10 cellular contexts compared by ENCODE assay signal in the genomic region with DNA sequence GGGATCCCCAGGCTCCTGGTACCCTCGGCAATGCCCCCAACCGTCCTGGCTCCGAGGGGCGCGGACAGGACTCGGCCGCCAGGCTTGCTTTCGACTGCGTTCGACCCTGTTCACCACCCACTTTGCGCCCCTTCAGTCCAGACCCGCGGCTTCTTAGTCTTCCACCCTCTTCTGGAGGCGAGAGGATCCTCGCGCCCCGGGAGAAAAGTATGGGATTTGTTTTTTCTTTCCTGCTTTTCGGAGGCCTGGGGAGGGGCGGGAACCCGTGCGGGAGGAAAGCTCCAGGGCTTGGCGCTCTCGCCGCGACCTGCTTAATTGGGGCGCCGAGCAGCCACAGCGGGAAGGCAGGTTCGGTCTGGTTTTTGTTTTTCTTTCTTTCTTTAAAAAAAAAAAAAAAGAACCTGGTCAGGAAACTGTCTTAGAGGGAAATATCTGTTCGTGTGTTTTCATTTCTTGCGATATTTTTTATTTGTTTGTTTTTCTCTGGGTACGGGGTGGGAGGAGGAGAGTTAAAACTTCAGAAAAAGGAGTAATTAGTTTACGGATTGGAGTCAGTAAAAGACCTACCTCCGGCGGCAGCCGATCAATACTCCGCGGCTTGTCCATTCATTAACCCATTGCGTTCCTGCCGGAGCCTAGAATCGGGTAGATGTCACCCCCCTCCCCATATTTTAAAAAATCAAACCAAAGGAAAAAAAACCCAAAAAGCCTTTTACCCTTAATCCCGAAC. TPM values are rescaled to one million over a fixed set of nuclear protein-coding genes. Genes with fewer than 3 reads are reported as not detected.
DNase-seq lines count a peak whose midpoint lies in the region; ATAC-seq, FAIRE-seq and TF ChIP-seq lines count a peak whose summit lies in the region.
"Had no signal": no experiment of that assay in that cellular context is flagged by ENCODE, and none has a peak within 500 bp of the region (broad histone marks: within the 10 kb centered on the region; RNA-seq: fewer than 3 reads in every experiment).

No MANE protein-coding gene starts in this region.

- CTCF ChIA-PET in activated CD4-positive, alpha-beta T cell treated with anti-CD3 and anti-CD28 coated beads, Interleukin-2, amount 10 ng/mL, durations not matched to agents 7 days and 5 days (lab: Charles Lee): no interaction called here
- CTCF ChIA-PET in HepG2 (lab: Yijun Ruan, JAX; ENCODE audit: low intra/inter-chr PET ratio, low total read pairs): no interaction called here

- H3K36me3 Mint-ChIP-seq in activated CD4-positive, alpha-beta T cell treated with anti-CD3 and anti-CD28 coated beads, Interleukin-2, amount 10 ng/mL, durations not matched to agents 7 days and 5 days (ENCODE audit: low read depth): peaks cover 4% of the 10 kb centered on the region
- H3K36me3 Mint-ChIP-seq: CD4-positive, CD25-positive, alpha-beta regulatory T cell had no signal

- no peak for DNase-seq in activated CD4-positive, alpha-beta T cell treated with anti-CD3 and anti-CD28 coated beads, Interleukin-2, amount 10 ng/mL, durations not matched to agents 7 days and 5 days
- no peak for DNase-seq in activated CD4-positive, alpha-beta T cell treated with anti-CD3 and anti-CD28 coated beads, Interleukin-2, amount 50 U/mL, for 4 hours
- DNase-seq in astrocyte of the cerebellum (ENCODE audit: low read depth): no peak
- no peak for DNase-seq in HepG2 (ENCODE audit: low spot score)
- peak in 1 of 2 donors; percentile 70 for DNase-seq in tibial artery
- no peak for DNase-seq in NCI-H345 treated with DMSO at 0.1 percent for 48 hours (lab: John Stamatoyannopoulos, UW; ENCODE audit: unreplicated experiment)
- DNase-seq in NOMO-1 treated with DMSO at 0.1 percent for 48 hours (lab: John Stamatoyannopoulos, UW; ENCODE audit: unreplicated experiment): no peak
- no peak for DNase-seq in SKM-1 (lab: John Stamatoyannopoulos, UW; ENCODE audit: unreplicated experiment)
- DNase-seq: effector CD4-positive, alpha-beta T cell had no signal

- no peaks in the 10 kb centered on the region for H3K9me3 ChIP-seq in HepG2 (ENCODE audit: low read length)
- no peaks in the 10 kb centered on the region for H3K9me3 ChIP-seq in tibial artery

- no peak overlapping the region for H2AFZ ChIP-seq in HepG2 (ENCODE audit: low read length)

- peak overlapping the region; percentile 11 for H3K4me3 ChIP-seq in astrocyte of the cerebellum (ENCODE audit: low read depth, low read length)
- no peak overlapping the region for H3K4me3 ChIP-seq in HepG2 (replicated peaks in 1 of 3; ENCODE audit: insufficient read depth in 1 of 3, low read depth in 2 of 3, low read length in 3 of 3)
- H3K4me3 ChIP-seq in tibial artery: peak overlapping the region; percentile 68 to 69

- TF ChIP-seq EP300 in HepG2 (IDR thresholded peaks at IDR 0.05; ENCODE audit: low read depth in 2 of 2, low read length in 2 of 2) (no peak), HepG2 (CRISPR knock-in tag; IDR thresholded peaks at IDR 0.05; ENCODE audit: borderline replicate concordance) (no peak)

- H3K27ac Mint-ChIP-seq in activated CD4-positive, alpha-beta T cell treated with anti-CD3 and anti-CD28 coated beads, Interleukin-2, amount 10 ng/mL, durations not matched to agents 7 days and 5 days: peak overlapping the region; percentile 81

- TF ChIP-seq CTCF in astrocyte of the cerebellum (IDR thresholded peaks at IDR 0.05; ENCODE audit: low read depth, low read length, missing control alignments) (no peak), HepG2 (CRISPR knock-in tag; IDR thresholded peaks at IDR 0.05) (no peak), tibial artery (IDR thresholded peaks at IDR 0.05) (no peak)

- H3K4me2 ChIP-seq in HepG2 (ENCODE audit: low read depth, low read length): 0 out of 2 replicates have a peak overlapping the region, but pooled peaks have one; percentile 23

- WGBS in HepG2 (ENCODE audit: low lambda C conversion rate): 14% methylated on average over 42 of the region's 42 CpGs

- FAIRE-seq in HepG2 (lab: Jason Lieb, UNC): no peak

- no peak for TF ChIP-seq RAD21 in HepG2 (CRISPR knock-in tag; IDR thresholded peaks at IDR 0.05)

- no peaks in the 10 kb centered on the region for H3K79me2 ChIP-seq in HepG2 (ENCODE audit: insufficient read depth, low read length)

- in situ Hi-C loops in astrocyte of the cerebellum (cut with HindIII; ENCODE audit: low sequenced_read_pairs): no loop called here
- in situ Hi-C loops in HepG2 (cut with HindIII; ENCODE audit: extremely low pct_ligation_motif_present, low pct_unique_long_range_greater_than_20kb): loop anchor here (5.0 to 25.0 kb wide), 2 partner anchors 568 to 698 kb away; no protein-coding TSS in a partner anchor

- peaks cover 20 to 83% of the 10 kb centered on the region in 2 experiments for H3K27me3 ChIP-seq in HepG2 (ENCODE audit: control insufficient read depth in 1 of 2, insufficient read depth in 2 of 2, low read length in 2 of 2)
- H3K27me3 ChIP-seq in tibial artery: peaks cover 0 to 59% of the 10 kb centered on the region in 2 donors

- no peak overlapping the region for H3K27ac ChIP-seq in HepG2 (ENCODE audit: extremely low read length, insufficient read depth, low read length)
- peak overlapping the region; percentile 91 to 94 for H3K27ac ChIP-seq in tibial artery

- no peak for TF ChIP-seq POLR2A in HepG2 (IDR thresholded peaks at IDR 0.05; ENCODE audit: insufficient read depth in 1 of 2, low read depth in 2 of 2, low read length in 2 of 2)

- H3K9ac ChIP-seq in HepG2 (ENCODE audit: insufficient read depth, low read depth, low read length): no peak overlapping the region

- H4K20me1 ChIP-seq in HepG2 (ENCODE audit: insufficient read depth, low read length): no peaks in the 10 kb centered on the region

- H3K9me3 Mint-ChIP-seq in activated CD4-positive, alpha-beta T cell treated with anti-CD3 and anti-CD28 coated beads, Interleukin-2, amount 10 ng/mL, durations not matched to agents 7 days and 5 days: no peaks in the 10 kb centered on the region

- peaks cover 17% of the 10 kb centered on the region for H3K4me1 Mint-ChIP-seq in activated CD4-positive, alpha-beta T cell treated with anti-CD3 and anti-CD28 coated beads, Interleukin-2, amount 10 ng/mL, durations not matched to agents 7 days and 5 days

- peak overlapping the region; percentile 64 for H3K4me3 Mint-ChIP-seq in activated CD4-positive, alpha-beta T cell treated with anti-CD3 and anti-CD28 coated beads, Interleukin-2, amount 10 ng/mL, durations not matched to agents 7 days and 5 days

- no peak for ATAC-seq in HepG2

- H3K4me1 ChIP-seq in HepG2 (ENCODE audit: insufficient read depth, low read length) (peaks cover 7% of the 10 kb centered on the region), tibial artery (peaks cover 0 to 51% (median 25%) of the 10 kb centered on the region in 4 donors)

- POLR2A ChIA-PET in activated CD4-positive, alpha-beta T cell treated with anti-CD3 and anti-CD28 coated beads, Interleukin-2, amount 10 ng/mL, durations not matched to agents 7 days and 5 days (lab: Charles Lee): no interaction called here
- POLR2A ChIA-PET in HepG2 (lab: Yijun Ruan, JAX): no interaction called here

- intact Hi-C loops in HepG2 (cut with micrococcal nuclease; ENCODE audit: unreplicated experiment): no loop called here
- intact Hi-C loops in tibial artery (cut with DNase I; ENCODE audit: low total_unique reads): loop anchor here (2.0 to 5.0 kb wide), 2 partner anchors 167 to 503 kb away; a partner anchor contains a TSS

- H3K36me3 ChIP-seq in HepG2 (replicated peaks in 1 of 2; ENCODE audit: control insufficient read depth in 1 of 2, insufficient read depth in 2 of 2, low read length in 2 of 2): no peaks in the 10 kb centered on the region
- H3K36me3 ChIP-seq in tibial artery: no peaks in the 10 kb centered on the region

- no TSS peak for BruUV-seq in HepG2 (replicated peaks; lab: Mats Ljungman, UMichigan)

- H3K27me3 Mint-ChIP-seq in activated CD4-positive, alpha-beta T cell treated with anti-CD3 and anti-CD28 coated beads, Interleukin-2, amount 10 ng/mL, durations not matched to agents 7 days and 5 days: peaks cover 86% of the 10 kb centered on the region

RNA-seq across cellular contexts. Expression of a gene that starts 1.6 kb away (rescaled TPM):
- not detected for total RNA-seq in activated CD4-positive, alpha-beta T cell treated with anti-CD3 and anti-CD28 coated beads, Interleukin-2, amount 10 ng/mL, durations not matched to agents 7 days and 5 days
- not detected in 2 replicates for total RNA-seq in HepG2 (2016; rRNA removed; fragmentation: Illumina TruSeq; extraction: Trizol)
- total RNA-seq in HepG2 (2016; cell fraction: cytosol; rRNA removed; fragmentation: Illumina TruSeq; extraction: Trizol; ENCODE audit: low read depth): not detected in 2 replicates
- not detected in 2 replicates for total RNA-seq in HepG2 (2016; cell fraction: insoluble cytoplasmic fraction; rRNA removed; fragmentation: Illumina TruSeq; extraction: Trizol)
- not detected in 2 replicates for total RNA-seq in HepG2 (2016; cell fraction: membrane; rRNA removed; fragmentation: Illumina TruSeq; extraction: Trizol)
- not detected in 2 replicates for total RNA-seq in HepG2 (2016; cell fraction: nucleus; rRNA removed; fragmentation: Illumina TruSeq; extraction: Trizol)
- not detected in 2 replicates for polyA plus RNA-seq in HepG2 (2011; rRNA removed)
- not detected in 2 replicates for polyA plus RNA-seq in HepG2 (2011; cell fraction: cytosol; rRNA removed)
- polyA plus RNA-seq in HepG2 (2011; cell fraction: nucleus; rRNA removed): not detected in 2 replicates
- polyA plus RNA-seq in HepG2 (2012): 0.07 TPM in 1 of 2 replicates, not detected in the other
- not detected in 2 replicates for polyA plus RNA-seq in HepG2 (2016; cell fraction: cytosol; fragmentation: Illumina TruSeq; extraction: Trizol; ENCODE audit: low read depth)
- polyA plus RNA-seq in HepG2 (2016; cell fraction: insoluble cytoplasmic fraction; fragmentation: Illumina TruSeq; extraction: Trizol; ENCODE audit: low read depth): not detected in 2 replicates
- polyA plus RNA-seq in HepG2 (2016; cell fraction: membrane; fragmentation: Illumina TruSeq; extraction: Trizol; ENCODE audit: low read depth): not detected in 2 replicates
- polyA plus RNA-seq in HepG2 (2016; cell fraction: nucleus; fragmentation: Illumina TruSeq; extraction: Trizol; ENCODE audit: insufficient read depth, low read depth): not detected in 2 replicates
- not detected in 2 replicates for polyA minus RNA-seq in HepG2 (2011; rRNA and poly(A)+ RNA removed; ENCODE audit: low replicate concordance)
- polyA minus RNA-seq in HepG2 (2011; cell fraction: cytosol; rRNA and poly(A)+ RNA removed): not detected in 2 replicates
- polyA minus RNA-seq in HepG2 (2011; cell fraction: nucleus; rRNA and poly(A)+ RNA removed): not detected in 2 replicates
- total RNA-seq: CD4-positive, CD25-positive, alpha-beta regulatory T cell had no signal
- polyA plus RNA-seq: CD4-positive, CD25-positive, alpha-beta regulatory T cell had no signal

Comparison
In these comparisons a context has a peak if more than half of its experiments do, and no peak if none do; other contexts are left out.
1. H3K4me3 ChIP-seq: peak in astrocyte of the cerebellum (single experiment) and tibial artery (2 of 2); none in HepG2 (0 of 3).